8 cellular contexts compared by ENCODE assay signal in genomic region chr5:103041071-103041676, GRCh38.
DNase-seq lines count a peak whose midpoint lies in the region; ATAC-seq and TF ChIP-seq lines count a peak whose summit lies in the region.

No MANE protein-coding gene starts in this region.

- H3K27ac ChIP-seq in SK-N-MC (no peak overlapping the region), right atrium auricular region (no peak overlapping the region), uterus (no peak overlapping the region)

- no peaks in the 10 kb centered on the region for H3K36me3 ChIP-seq in SK-N-MC (ENCODE audit: insufficient read depth, low read length)
- H3K36me3 ChIP-seq in right atrium auricular region: no peaks in the 10 kb centered on the region
- no peaks in the 10 kb centered on the region for H3K36me3 ChIP-seq in uterus

- no peak overlapping the region for H3K9ac ChIP-seq in SK-N-MC (ENCODE audit: insufficient read length)

- no peak for TF ChIP-seq POLR2A in uterus (IDR thresholded peaks at IDR 0.05)

- intact Hi-C loops in uterus (cut with DNase I; ENCODE audit: low total_unique reads): loop anchor here (10.0 kb wide), 1 partner anchor 456 kb away; no protein-coding TSS in a partner anchor

- H3K9me3 ChIP-seq in SK-N-MC (ENCODE audit: low read depth, low read length) (no peaks in the 10 kb centered on the region), right atrium auricular region (no peaks in the 10 kb centered on the region), uterus (no peaks in the 10 kb centered on the region)

- no peak overlapping the region for H3K4me3 ChIP-seq in SK-N-MC
- no peak overlapping the region for H3K4me3 ChIP-seq in right atrium auricular region
- H3K4me3 ChIP-seq in uterus: no peak overlapping the region

- ATAC-seq in HG03139 (IDR thresholded peaks at IDR 0.05; ENCODE audit: unreplicated experiment) (no peak), GM18519 (IDR thresholded peaks at IDR 0.05; ENCODE audit: low FRiP score, unreplicated experiment) (no peak)

- no peaks in the 10 kb centered on the region for H3K4me1 ChIP-seq in right atrium auricular region
- no peaks in the 10 kb centered on the region for H3K4me1 ChIP-seq in uterus

- peak; percentile 61 for DNase-seq in EH (ENCODE audit: low read depth)
- DNase-seq in M059J (ENCODE audit: low read depth): peak; percentile 56
- DNase-seq in SK-N-MC (ENCODE audit: low read depth, low spot score): peak; percentile 18
- DNase-seq in right atrium auricular region (ENCODE audit: low spot score): no peak
- DNase-seq in uterus: no peak
- no peak for DNase-seq in activated naive CD4-positive, alpha-beta T cell treated with anti-CD3 and anti-CD28 coated beads, Interleukin-2, amount 50 U/mL, for 16 hours

- no peaks in the 10 kb centered on the region for H3K27me3 ChIP-seq in right atrium auricular region
- H3K27me3 ChIP-seq in uterus: no peaks in the 10 kb centered on the region

- TF ChIP-seq CTCF in right atrium auricular region (IDR thresholded peaks at IDR 0.05) (peak; percentile 28 to 76), uterus (IDR thresholded peaks at IDR 0.05) (peak; percentile 52 to 58 (median 56))

Comparison
In these comparisons a context has a peak if more than half of its experiments do, and no peak if none do; other contexts are left out.
1. DNase-seq: peak in EH (single experiment), M059J (single experiment) and SK-N-MC (single experiment); none in right atrium auricular region (single experiment), uterus (0 of 2) and activated naive CD4-positive, alpha-beta T cell treated with anti-CD3 and anti-CD28 coated beads, Interleukin-2, amount 50 U/mL, for 16 hours (single experiment).